In the genomic region with DNA sequence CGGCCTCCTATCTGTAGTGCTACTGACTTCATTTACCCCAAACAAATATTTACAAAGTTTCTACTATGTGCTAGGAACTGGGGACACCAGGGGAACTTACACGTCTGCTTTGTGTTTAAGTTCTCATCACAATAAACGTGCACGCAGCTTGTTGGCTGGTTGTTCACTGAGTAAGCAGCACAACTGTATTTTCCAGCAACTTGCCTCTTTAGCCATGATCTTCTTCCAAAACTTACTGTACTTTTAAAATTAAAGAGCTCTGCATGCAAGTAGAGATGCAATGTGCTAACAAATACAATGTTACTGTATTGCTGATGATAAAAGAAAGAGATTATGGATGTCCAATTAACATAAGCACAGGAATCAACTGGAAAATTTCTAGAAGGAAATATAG, we compare ENCODE assay signal across 8 cellular contexts.
DNase-seq lines count a peak whose midpoint lies in the region; ATAC-seq and TF ChIP-seq lines count a peak whose summit lies in the region.

No MANE protein-coding gene starts in this region.

- 29 to 42% methylated on average over 4 of the region's 4 CpGs for WGBS in esophagus squamous epithelium, 2 donors

- no peaks in the 10 kb centered on the region for H3K36me3 ChIP-seq in SU-DHL-6 (ENCODE audit: low read length)
- H3K36me3 ChIP-seq in esophagus squamous epithelium = no peaks in the 10 kb centered on the region
- H3K36me3 ChIP-seq in gastrocnemius medialis = no peaks in the 10 kb centered on the region

- ATAC-seq in gastrocnemius medialis = no peak

- no peaks in the 10 kb centered on the region for H3K9me2 ChIP-seq in SU-DHL-6 (replicated peaks; ENCODE audit: insufficient read depth, low read length)

- H3K27ac ChIP-seq in SU-DHL-6 (ENCODE audit: low read depth, low read length) (peak overlapping the region; percentile 94), esophagus squamous epithelium (peak overlapping the region; percentile 62 to 90 (median 86)), gastrocnemius medialis (peak overlapping the region; percentile 86 to 93 (median 91))

- H3K9me3 ChIP-seq in SU-DHL-6 (ENCODE audit: insufficient read depth, low read length) (no peaks in the 10 kb centered on the region), esophagus squamous epithelium (no peaks in the 10 kb centered on the region), gastrocnemius medialis (no peaks in the 10 kb centered on the region)

- no peak for DNase-seq in esophagus squamous epithelium (lab: John Stamatoyannopoulos, UW)
- DNase-seq in gastrocnemius medialis = no peak
- no peak for DNase-seq in HCEC 1CT
- DNase-seq in NCI-H2081 treated with DMSO at 0.1 percent for 48 hours (lab: John Stamatoyannopoulos, UW) = no peak
- DNase-seq in cerebellar cortex (ENCODE audit: low spot score) = no peak
- no peak for DNase-seq in NCI-H1694 treated with DMSO at 0.1 percent for 48 hours (lab: John Stamatoyannopoulos, UW)

- H4K20me1 ChIP-seq in SU-DHL-6 (ENCODE audit: low read depth, low read length) = no peaks in the 10 kb centered on the region; the same call in 1 of the 2 replicates

- TF ChIP-seq POLR2A in esophagus squamous epithelium (IDR thresholded peaks at IDR 0.05) (no peak), gastrocnemius medialis (IDR thresholded peaks at IDR 0.05) (no peak)

- H3K27me3 ChIP-seq in SU-DHL-6 (ENCODE audit: low read length) = no peaks in the 10 kb centered on the region
- H3K27me3 ChIP-seq in esophagus squamous epithelium = peaks cover 0 to 13% (median 0%) of the 10 kb centered on the region in 4 donors
- H3K27me3 ChIP-seq in gastrocnemius medialis = no peaks in the 10 kb centered on the region

- H3K4me1 ChIP-seq in esophagus squamous epithelium = peaks cover 40 to 88% (median 63%) of the 10 kb centered on the region in 3 donors
- peaks cover 78 to 85% of the 10 kb centered on the region in 2 donors for H3K4me1 ChIP-seq in gastrocnemius medialis

- peaks cover 62% of the 10 kb centered on the region for H3K79me2 ChIP-seq in SU-DHL-6 (ENCODE audit: insufficient read depth, low read length)

- peak overlapping the region; percentile 86 for H3K4me2 ChIP-seq in SU-DHL-6 (ENCODE audit: low read depth, low read length, poor library complexity, severe bottlenecking)

- H3K9ac ChIP-seq in SU-DHL-6 (ENCODE audit: low read length) = peak overlapping the region; percentile 56

- peaks cover 26% of the 10 kb centered on the region for H3F3A ChIP-seq in SU-DHL-6 (ENCODE audit: insufficient read depth)

- intact Hi-C loops in esophagus squamous epithelium (cut with DNase I) = loop anchor here (10.0 kb wide), 1 partner anchor 58 kb away; no protein-coding TSS in a partner anchor
- intact Hi-C loops in gastrocnemius medialis (cut with DNase I; ENCODE audit: low total_unique reads) = no loop called here

- in situ Hi-C loops in gastrocnemius medialis (cut with MboI; ENCODE audit: low sequenced_read_pairs in 4 of 4) = no loop called here

- H3K4me3 ChIP-seq in GM08714 (ENCODE audit: low read length) (peak overlapping the region; percentile 66; the same call in 1 of the 2 replicates), SU-DHL-6 (ENCODE audit: insufficient read depth, low read length, poor library complexity, severe bottlenecking) (peak overlapping the region; percentile 50), esophagus squamous epithelium (peak overlapping the region in 1 of 4 donors; percentile 33), gastrocnemius medialis (no peak overlapping the region)

- H2AFZ ChIP-seq in SU-DHL-6 (ENCODE audit: low read depth, low read length, severe bottlenecking) = no peak overlapping the region

- no peak for TF ChIP-seq CTCF in SU-DHL-6 (IDR thresholded peaks at IDR 0.05; ENCODE audit: insufficient read depth, low read length, poor library complexity, severe bottlenecking)
- no peak for TF ChIP-seq CTCF in esophagus squamous epithelium (IDR thresholded peaks at IDR 0.05)
- no peak for TF ChIP-seq CTCF in gastrocnemius medialis (IDR thresholded peaks at IDR 0.05 in 4 of 5, conservative IDR thresholded peaks at IDR 0.05 in 1 of 5)

Comparison
In these comparisons a context has a peak if more than half of its experiments do, and no peak if none do; other contexts are left out.
1. H3K4me3 ChIP-seq: peak in GM08714 (single experiment) and SU-DHL-6 (single experiment); none in gastrocnemius medialis (0 of 4).
2. Peak in every context shown above with its lines, with median percentiles within 50 percentile points of each other: H3K27ac ChIP-seq.